Comparison of ENCODE assay signal across 1 cellular context in genomic region chr3:169966086-169966950, GRCh38.
TF ChIP-seq lines count a peak whose summit lies in the region.

SEC62 (plus strand) TSS chr3:169966807; CDS start chr3:169966823, 16 bp downstream.

TF ChIP-seq in HepG2, 621 proteins besides CTCF, POLR2A, EP300 and RAD21 (continued from another document and continues in another):
- TF ChIP-seq DRAP1 (CRISPR knock-in tag; IDR thresholded peaks at IDR 0.05) (peak; percentile 70), ZFAT (CRISPR knock-in tag; conservative IDR thresholded peaks at IDR 0.05) (no peak), ZBTB39 (CRISPR knock-in tag; IDR thresholded peaks at IDR 0.05) (no peak), ZBTB7B (CRISPR knock-in tag; IDR thresholded peaks at IDR 0.05) (peak; percentile 74; the same call in 1 of the 2 replicates), ZSCAN30 (CRISPR knock-in tag; IDR thresholded peaks at IDR 0.05) (no peak), RAD51 (IDR thresholded peaks at IDR 0.05; ENCODE audit: borderline replicate concordance) (no peak), GTF3A (CRISPR knock-in tag; conservative IDR thresholded peaks at IDR 0.05) (no peak), ZGPAT (CRISPR knock-in tag; IDR thresholded peaks at IDR 0.05) (peak; percentile 92), SMYD3 (CRISPR knock-in tag; IDR thresholded peaks at IDR 0.05) (0 out of 2 replicates have a peak, but pooled peaks have one; percentile 40), CSRNP2 (CRISPR knock-in tag; conservative IDR thresholded peaks at IDR 0.05; ENCODE audit: low read depth) (no peak), ZMAT3 (CRISPR knock-in tag; conservative IDR thresholded peaks at IDR 0.05) (peak; percentile 88), ZNF274 (CRISPR knock-in tag; IDR thresholded peaks at IDR 0.05) (peak; percentile 85; the same call in 1 of the 2 replicates), KLF16 (CRISPR knock-in tag; IDR thresholded peaks at IDR 0.05) (peak in 1 of 2 experiments; percentile 90; a peak in 2 of 4 replicates), GTF2F1 (IDR thresholded peaks at IDR 0.05; ENCODE audit: low read length) (no peak), SRSF1 (optimal IDR thresholded peaks at IDR 0.05; ENCODE audit: low read depth, low read length) (peak; percentile 94), PHF20 (CRISPR knock-in tag; IDR thresholded peaks at IDR 0.05) (no peak; the same call in none of the 2 replicates), ZMYM2 (CRISPR knock-in tag; IDR thresholded peaks at IDR 0.05) (peak; percentile 72), ZNF616 (CRISPR knock-in tag; IDR thresholded peaks at IDR 0.05; ENCODE audit: low read depth) (0 out of 2 replicates have a peak, but pooled peaks have one; percentile 63), ZBTB14 (CRISPR knock-in tag; IDR thresholded peaks at IDR 0.05) (peak; percentile 57; the same call in 1 of the 2 replicates), ZNF124 (CRISPR knock-in tag; IDR thresholded peaks at IDR 0.05) (peak; percentile 61; the same call in 1 of the 2 replicates), ZNF441 (CRISPR knock-in tag; IDR thresholded peaks at IDR 0.05; ENCODE audit: borderline replicate concordance) (peak; percentile 73; the same call in 1 of the 2 replicates), NFYC (CRISPR knock-in tag; IDR thresholded peaks at IDR 0.05) (peak; percentile 49), ZNF275 (CRISPR knock-in tag; IDR thresholded peaks at IDR 0.05; ENCODE audit: borderline replicate concordance) (no peak), KLF6 (CRISPR knock-in tag; IDR thresholded peaks at IDR 0.05) (peak; percentile 63), BRF2 (CRISPR knock-in tag; IDR thresholded peaks at IDR 0.05) (peak; percentile 93), ZC3H13 (CRISPR knock-in tag; IDR thresholded peaks at IDR 0.05) (0 out of 2 replicates have a peak, but pooled peaks have one; percentile 41), FOXC1 (CRISPR knock-in tag; IDR thresholded peaks at IDR 0.05; ENCODE audit: borderline replicate concordance) (no peak; the same call in 1 of the 2 replicates), SKI (IDR thresholded peaks at IDR 0.05; ENCODE audit: partially characterized antibody) (peak; percentile 51), XBP1 (CRISPR knock-in tag; IDR thresholded peaks at IDR 0.05) (no peak; the same call in 1 of the 2 replicates), TRAFD1 (CRISPR knock-in tag; IDR thresholded peaks at IDR 0.05; ENCODE audit: borderline replicate concordance) (no peak), CERS6 (CRISPR knock-in tag; IDR thresholded peaks at IDR 0.05) (no peak), ZKSCAN8 (CRISPR knock-in tag; IDR thresholded peaks at IDR 0.05; ENCODE audit: borderline replicate concordance) (peak; percentile 77; the same call in 1 of the 2 replicates), ZNF446 (CRISPR knock-in tag; IDR thresholded peaks at IDR 0.05) (no peak; the same call in 1 of the 2 replicates), ZNF225 (CRISPR knock-in tag; IDR thresholded peaks at IDR 0.05) (peak; percentile 76), HNF4A (CRISPR knock-in tag; IDR thresholded peaks at IDR 0.05) (peak; percentile 47; the same call in 1 of the 2 replicates), ERF (CRISPR knock-in tag; IDR thresholded peaks at IDR 0.05) (peak; percentile 82), ZNF775 (CRISPR knock-in tag; IDR thresholded peaks at IDR 0.05; ENCODE audit: borderline replicate concordance) (0 out of 2 replicates have a peak, but pooled peaks have one; percentile 61), ZNF367 (CRISPR knock-in tag; IDR thresholded peaks at IDR 0.05; ENCODE audit: borderline replicate concordance) (no peak), ZNF263 (CRISPR knock-in tag; IDR thresholded peaks at IDR 0.05) (peak; percentile 43; the same call in 1 of the 2 replicates), HNRNPH1 (optimal IDR thresholded peaks at IDR 0.05; ENCODE audit: low read depth, low read length) (no peak), HNF1A (IDR thresholded peaks at IDR 0.05; ENCODE audit: low read depth) (no peak), HNF1A (CRISPR knock-in tag; IDR thresholded peaks at IDR 0.05; ENCODE audit: borderline replicate concordance) (peak; percentile 52; the same call in 1 of the 2 replicates), ISX (CRISPR knock-in tag; conservative IDR thresholded peaks at IDR 0.05) (no peak; the same call in 1 of the 2 replicates), POLR2AphosphoS2 (IDR thresholded peaks at IDR 0.05; ENCODE audit: low read depth, low read length) (no peak)
